In genomic region chr1:227789881-227790400, GRCh38 we compare ENCODE assay signal across 22 cellular contexts. TPM values are rescaled to one million over a fixed set of nuclear protein-coding genes. Genes with fewer than 3 reads are reported as not detected.
DNase-seq lines count a peak whose midpoint lies in the region; ATAC-seq and TF ChIP-seq lines count a peak whose summit lies in the region.
"Had no signal": no experiment of that assay in that cellular context is flagged by ENCODE, and none has a peak within 500 bp of the region (broad histone marks: within the 10 kb centered on the region; RNA-seq: fewer than 3 reads in every experiment).

No MANE protein-coding gene starts in this region.

- no peak overlapping the region for H2BK5ac ChIP-seq in neuronal stem cell (ENCODE audit: low read length)

- no peak overlapping the region for H3K14ac ChIP-seq in neuronal stem cell (ENCODE audit: low read length)

- H3K4me3 ChIP-seq in HEK293 (ENCODE audit: low read depth, low read length) = no peak overlapping the region
- no peak overlapping the region for H3K4me3 ChIP-seq in neuronal stem cell (ENCODE audit: low read length in 2 of 2)
- H3K4me3 ChIP-seq: GM23248, SJCRH30 had no signal

- no peak overlapping the region for H4K91ac ChIP-seq in neuronal stem cell (ENCODE audit: low read depth, low read length, poor library complexity)

- no peaks in the 10 kb centered on the region for H3K36me3 ChIP-seq in HEK293 (ENCODE audit: control insufficient read depth in 2 of 2, insufficient read depth in 1 of 2, low read length in 2 of 2)
- no peaks in the 10 kb centered on the region for H3K36me3 ChIP-seq in neuronal stem cell (replicated peaks in 1 of 2; ENCODE audit: control insufficient read depth in 2 of 2, insufficient read depth in 2 of 2, low read length in 2 of 2)
- H3K36me3 ChIP-seq: neutrophil, SJCRH30, suprapubic skin had no signal

- H2AK5ac ChIP-seq in neuronal stem cell (ENCODE audit: low read depth, low read length) = peak overlapping the region; percentile 2

- peak overlapping the region; percentile 89 for H3K4me3 Mint-ChIP-seq in CD4-positive, alpha-beta T cell

- no peak overlapping the region for H2AFZ ChIP-seq in neuronal stem cell (ENCODE audit: low read length)
- H2AFZ ChIP-seq: GM23248 had no signal

- no peaks in the 10 kb centered on the region for H3K36me3 Mint-ChIP-seq in CD4-positive, alpha-beta T cell (ENCODE audit: low read depth)

- H3K27ac Mint-ChIP-seq in CD4-positive, alpha-beta T cell = no peak overlapping the region
- H3K27ac Mint-ChIP-seq: activated T-helper 2 cell treated with anti-CD3 and anti-CD28 coated beads, Interferon-gamma antibody, Interleukin-2, Interleukin-4, amounts not matched to agents 10 μg/mL and 5 μg/mL and 100 μg/mL, durations not matched to agents 14 hours and 24 hours and 36 hours had no signal

- H3K4me2 ChIP-seq in neuronal stem cell (ENCODE audit: insufficient read depth, low read length, poor library complexity, severe bottlenecking) = no peak overlapping the region

- no peak for ATAC-seq in CD4-positive, alpha-beta T cell (ENCODE audit: poor library complexity)
- ATAC-seq in GM18520 (IDR thresholded peaks at IDR 0.05; ENCODE audit: unreplicated experiment) (no peak), GM21360 (IDR thresholded peaks at IDR 0.05; ENCODE audit: unreplicated experiment) (no peak)
- ATAC-seq: activated CD4-positive, CD25-positive, alpha-beta regulatory T cell treated with anti-CD3 and anti-CD28 coated beads, Interleukin-2, amount 50 U/mL, for 24 hours; left lobe of liver had no signal

- peak overlapping the region; percentile 86 for H2BK15ac ChIP-seq in neuronal stem cell (ENCODE audit: low read length)

- peaks cover 34% of the 10 kb centered on the region for H3K4me1 Mint-ChIP-seq in CD4-positive, alpha-beta T cell (ENCODE audit: low read depth)

- no peaks in the 10 kb centered on the region for H3K9me3 Mint-ChIP-seq in CD4-positive, alpha-beta T cell
- H3K9me3 Mint-ChIP-seq: activated T-helper 2 cell treated with anti-CD3 and anti-CD28 coated beads, Interferon-gamma antibody, Interleukin-2, Interleukin-4, amounts not matched to agents 10 μg/mL and 5 μg/mL and 100 μg/mL, durations not matched to agents 14 hours and 24 hours and 36 hours had no signal

- WGBS in neuronal stem cell (ENCODE audit: extremely low coverage in 2 of 2, insufficient read length in 2 of 2, insufficient replicate concordance in 1 of 2), 2 donors = no CpG with 5 or more reads among the region's 6 CpGs

- H3K9ac ChIP-seq in neuronal stem cell (ENCODE audit: low read depth, low read length, poor library complexity) = peak overlapping the region; percentile 51
- H3K9ac ChIP-seq: GM23248 had no signal

- intact Hi-C loops in CD4-positive, alpha-beta T cell (cut with DNase I, micrococcal nuclease) = loop anchor here (2.0 to 10.0 kb wide), 7 partner anchors 27 to 1837 kb away; partner anchors contain the start of genes ARF1 (in 1 of the 2), IBA57 (in 1 of the 2), TAF5L (in 1 of the 2) and TRIM11 (in 1 of the 2)

- H3K27ac ChIP-seq in CD4-positive, alpha-beta T cell (ENCODE audit: low read depth, low read length) = no peak overlapping the region
- H3K27ac ChIP-seq in HEK293 (ENCODE audit: extremely low read depth, low read depth, low read length) (no peak overlapping the region), neuronal stem cell (replicated peaks; ENCODE audit: low read length) (no peak overlapping the region)
- H3K27ac ChIP-seq: GM23248, neutrophil, SJCRH30, suprapubic skin had no signal

- H3K18ac ChIP-seq in neuronal stem cell (ENCODE audit: low read length) = peak overlapping the region; percentile 72

- H3K4me1 ChIP-seq in HEK293 (ENCODE audit: control insufficient read depth, insufficient read depth, low read length) = peaks cover 3% of the 10 kb centered on the region; the same call in 1 of the 2 replicates
- peaks cover 22 to 30% of the 10 kb centered on the region in 2 donors for H3K4me1 ChIP-seq in neuronal stem cell (ENCODE audit: control insufficient read depth in 2 of 2, insufficient read depth in 1 of 2, low read depth in 1 of 2, low read length in 2 of 2)

- H3K23ac ChIP-seq in neuronal stem cell (ENCODE audit: low read depth, low read length, poor library complexity) = peak overlapping the region; percentile 26

- no peaks in the 10 kb centered on the region for H3K27me3 Mint-ChIP-seq in CD4-positive, alpha-beta T cell

- no peak overlapping the region for H4K8ac ChIP-seq in neuronal stem cell (ENCODE audit: low read depth, low read length)

- no peak for TF ChIP-seq CTCF in CD4-positive, alpha-beta T cell (IDR thresholded peaks at IDR 0.05)
- TF ChIP-seq CTCF in HEK293 (tag by site-specific recombination; IDR thresholded peaks at IDR 0.05) = peak; percentile 0; the same call in 1 of the 2 replicates

- DNase-seq in CD4-positive, alpha-beta T cell = no peak
- DNase-seq in cerebellum (ENCODE audit: low spot score) = peak; percentile 71
- DNase-seq in neuronal stem cell (ENCODE audit: low spot score) = no peak
- no peak for DNase-seq in dedifferentiated amniotic fluid mesenchymal stem cell (ENCODE audit: extremely low spot score)
- DNase-seq: COR-L47; NCI-H1105; NCI-H526; OCI-M1; SJCRH30; stimulated activated CD4-positive, alpha-beta T cell treated with anti-CD3 and anti-CD28 coated beads, Interleukin-12 subunit alpha, Interleukin-12 subunit beta, amount 100 ng/mL, for 4 hours had no signal

- no peaks in the 10 kb centered on the region for H3K27me3 ChIP-seq in CD4-positive, alpha-beta T cell (ENCODE audit: control insufficient read depth, insufficient read depth, low read length)
- peaks cover 5 to 61% (median 37%) of the 10 kb centered on the region in 3 experiments for H3K27me3 ChIP-seq in neuronal stem cell (ENCODE audit: control insufficient read depth in 3 of 3, insufficient read depth in 3 of 3, low read depth in 1 of 3, low read length in 3 of 3)
- H3K27me3 ChIP-seq: SJCRH30, suprapubic skin had no signal

- H2BK12ac ChIP-seq in neuronal stem cell (ENCODE audit: low read length) = peak overlapping the region; percentile 52

- no peaks in the 10 kb centered on the region for H3K79me1 ChIP-seq in neuronal stem cell (ENCODE audit: low read depth, low read length)

- CTCF ChIA-PET in CD4-positive, alpha-beta T cell (lab: Charles Lee) = no interaction called here
- CTCF ChIA-PET in HEK293 (lab: Yijun Ruan, JAX) = interaction anchor here (0.7 kb wide), 1 partner anchor 30 kb away, joined by 3 read pairs; no protein-coding TSS in a partner anchor

- no peak overlapping the region for H3K4ac ChIP-seq in neuronal stem cell (ENCODE audit: low read length)

- POLR2A ChIA-PET in CD4-positive, alpha-beta T cell (lab: Charles Lee) = no interaction called here
- POLR2A ChIA-PET in HEK293 (lab: Yijun Ruan, JAX) = no interaction called here

- H3K9me3 ChIP-seq in CD4-positive, alpha-beta T cell (ENCODE audit: control insufficient read depth, low read length) = no peaks in the 10 kb centered on the region
- no peaks in the 10 kb centered on the region for H3K9me3 ChIP-seq in HEK293 (ENCODE audit: control insufficient read depth, insufficient read depth, low read depth, low read length)
- no peaks in the 10 kb centered on the region for H3K9me3 ChIP-seq in neuronal stem cell (replicated peaks in 1 of 2; ENCODE audit: control insufficient read depth in 2 of 2, insufficient read depth in 1 of 2, low read depth in 1 of 2, low read length in 2 of 2)
- H3K9me3 ChIP-seq: neutrophil, SJCRH30, suprapubic skin had no signal

- H2BK120ac ChIP-seq in neuronal stem cell (ENCODE audit: low read depth, low read length) = peak overlapping the region; percentile 10

TF ChIP-seq in HEK293, 187 proteins besides CTCF, POLR2A, EP300 and RAD21:
- TF ChIP-seq GLIS1 (tag by site-specific recombination; IDR thresholded peaks at IDR 0.05) (0 out of 2 replicates have a peak, but pooled peaks have one; percentile 16), ZIC2 (tag by site-specific recombination; IDR thresholded peaks at IDR 0.05) (0 out of 2 replicates have a peak, but pooled peaks have one; percentile 22), ZSCAN30 (tag by site-specific recombination; IDR thresholded peaks at IDR 0.05) (no peak), ZBTB1 (tag by site-specific recombination; IDR thresholded peaks at IDR 0.05) (no peak)

RNA-seq across cellular contexts. Expression of gene PRSS38, which starts 25.5 kb away (rescaled TPM):
- not detected for total RNA-seq in CD4-positive, alpha-beta T cell
- total RNA-seq in cerebellum = not detected
- not detected for polyA plus RNA-seq in neuronal stem cell (2013, experiment 1 of 2)
- polyA plus RNA-seq in neuronal stem cell (2013, experiment 2 of 2) = not detected
- total RNA-seq: activated T-helper 2 cell treated with anti-CD3 and anti-CD28 coated beads, Interferon-gamma antibody, Interleukin-2, Interleukin-4, amounts not matched to agents 10 μg/mL and 5 μg/mL and 100 μg/mL, durations not matched to agents 14 hours and 24 hours and 36 hours; bronchial epithelial cell; Daoy; GM23248; left lobe of liver; SJCRH30; suprapubic skin had no signal
- polyA plus RNA-seq: esophagus, GM23248 had no signal

RNA-seq across cellular contexts. Expression of gene SNAP47, which starts 54.7 kb away (rescaled TPM):
- 10 to 100 TPM; 12.8 to 14.0 TPM for total RNA-seq in CD4-positive, alpha-beta T cell
- total RNA-seq in cerebellum = 48.2 TPM
- polyA plus RNA-seq in neuronal stem cell (2013, experiment 1 of 2) = 27.1 TPM
- polyA plus RNA-seq in neuronal stem cell (2013, experiment 2 of 2) = 25.3 TPM

RNA-seq across cellular contexts. Expression of gene JMJD4, which starts 54.8 kb away (rescaled TPM):
- total RNA-seq in CD4-positive, alpha-beta T cell = 10 to 100 TPM; 11.4 to 11.9 TPM
- total RNA-seq in cerebellum = 12.5 TPM
- 6.4 TPM for polyA plus RNA-seq in neuronal stem cell (2013, experiment 1 of 2)
- polyA plus RNA-seq in neuronal stem cell (2013, experiment 2 of 2) = 5.6 TPM
